In genomic region chr22:46576556-46577351, GRCh38 we compare ENCODE assay signal across 8 cellular contexts. TPM values are rescaled to one million over a fixed set of nuclear protein-coding genes. Genes with fewer than 3 reads are reported as not detected.
DNase-seq lines count a peak whose midpoint lies in the region; ATAC-seq and TF ChIP-seq lines count a peak whose summit lies in the region.

No MANE protein-coding gene starts in this region.

- H3K27ac ChIP-seq in CD8-positive, alpha-beta T cell (ENCODE audit: low read depth, low read length) = no peak overlapping the region
- H3K27ac ChIP-seq in GM23338 (ENCODE audit: low read depth) (no peak overlapping the region), prostate gland (no peak overlapping the region)

- peaks cover 28% of the 10 kb centered on the region for H3K79me2 ChIP-seq in GM23338 (replicated peaks; ENCODE audit: insufficient read depth)

- peaks cover 5% of the 10 kb centered on the region for H3K9me3 Mint-ChIP-seq in CD8-positive, alpha-beta T cell
- H3K9me3 Mint-ChIP-seq in GM23338 = peaks cover 6% of the 10 kb centered on the region
- H3K9me3 Mint-ChIP-seq in activated naive CD4-positive, alpha-beta T cell treated with anti-CD3 and anti-CD28 coated beads for 36 hours = peaks cover 6% of the 10 kb centered on the region

- H3F3A ChIP-seq in GM23338 (replicated peaks; ENCODE audit: low read depth) = no peaks in the 10 kb centered on the region

- no peak for TF ChIP-seq POLR2A in prostate gland (IDR thresholded peaks at IDR 0.05)

- H3K9me3 ChIP-seq in CD8-positive, alpha-beta T cell (ENCODE audit: low read length) = peaks cover 5% of the 10 kb centered on the region
- H3K9me3 ChIP-seq in prostate gland = no peaks in the 10 kb centered on the region

- intact Hi-C loops in CD8-positive, alpha-beta T cell (cut with DNase I, micrococcal nuclease) = loop anchor here (1.0 to 5.0 kb wide), 4 partner anchors 36 to 226 kb away; no protein-coding TSS in a partner anchor
- intact Hi-C loops in activated naive CD4-positive, alpha-beta T cell treated with anti-CD3 and anti-CD28 coated beads for 36 hours (cut with micrococcal nuclease) = loop anchor here (2.0 kb wide), 1 partner anchor 28 kb away; no protein-coding TSS in a partner anchor
- intact Hi-C loops in head of caudate nucleus (cut with DNase I) = no loop called here
- intact Hi-C loops in prostate gland (cut with DNase I) = loop anchor here (5.0 kb wide), 2 partner anchors 76 to 161 kb away; partner anchors contain the start of gene CERK

- peaks cover 21% of the 10 kb centered on the region for H3K4me1 ChIP-seq in CD8-positive, alpha-beta T cell (ENCODE audit: insufficient read depth, low read length)
- H3K4me1 ChIP-seq in GM23338 (ENCODE audit: insufficient read depth) = peaks cover 11% of the 10 kb centered on the region; the same call in 1 of the 2 replicates
- H3K4me1 ChIP-seq in prostate gland (replicated peaks) = no peaks in the 10 kb centered on the region

- TF ChIP-seq CTCF in CD8-positive, alpha-beta T cell (IDR thresholded peaks at IDR 0.05) = no peak
- no peak for TF ChIP-seq CTCF in GM23338 (conservative IDR thresholded peaks at IDR 0.05; ENCODE audit: low read depth in 2 of 2)
- TF ChIP-seq CTCF in prostate gland (IDR thresholded peaks at IDR 0.05) = no peak

- H3K27me3 ChIP-seq in CD8-positive, alpha-beta T cell (ENCODE audit: insufficient read depth, low read length) = no peaks in the 10 kb centered on the region
- H3K27me3 ChIP-seq in GM23338 (ENCODE audit: insufficient read depth) (peaks cover 12% of the 10 kb centered on the region), prostate gland (replicated peaks; ENCODE audit: insufficient read depth) (no peaks in the 10 kb centered on the region)

- peak overlapping the region; percentile 95; the same call in 1 of the 2 replicates for H2AFZ ChIP-seq in GM23338

- peak overlapping the region; percentile 82 for H3K4me2 ChIP-seq in GM23338

- H3K27ac Mint-ChIP-seq in CD8-positive, alpha-beta T cell = peak overlapping the region; percentile 74
- no peak overlapping the region for H3K27ac Mint-ChIP-seq in GM23338
- no peak overlapping the region for H3K27ac Mint-ChIP-seq in activated naive CD4-positive, alpha-beta T cell treated with anti-CD3 and anti-CD28 coated beads for 36 hours

- no peaks in the 10 kb centered on the region for H3K36me3 ChIP-seq in CD8-positive, alpha-beta T cell (ENCODE audit: insufficient read depth, low read length)
- H3K36me3 ChIP-seq in GM23338 (ENCODE audit: insufficient read depth) (no peaks in the 10 kb centered on the region), prostate gland (no peaks in the 10 kb centered on the region)

- 0% methylated on average over 46 of the region's 141 CpGs for WGBS in prostate gland

- H4K20me1 ChIP-seq in GM23338 (replicated peaks; ENCODE audit: insufficient read depth) = 0 out of 2 replicates have a peak, but pooled peaks cover 4% of the 10 kb centered on the region

- H3K4me3 ChIP-seq in CD8-positive, alpha-beta T cell (ENCODE audit: low read depth, low read length) = peak overlapping the region; percentile 58
- H3K4me3 ChIP-seq in GM23338 = peak overlapping the region; percentile 67
- peak overlapping the region; percentile 48 for H3K4me3 ChIP-seq in prostate gland

- no peaks in the 10 kb centered on the region for H3K9me2 ChIP-seq in GM23338 (ENCODE audit: insufficient read depth)

- no peaks in the 10 kb centered on the region for H3K27me3 Mint-ChIP-seq in CD8-positive, alpha-beta T cell (ENCODE audit: low read depth)
- H3K27me3 Mint-ChIP-seq in GM23338 (ENCODE audit: insufficient read depth, low read depth, poor library complexity) = peaks cover 25% of the 10 kb centered on the region
- no peaks in the 10 kb centered on the region for H3K27me3 Mint-ChIP-seq in activated naive CD4-positive, alpha-beta T cell treated with anti-CD3 and anti-CD28 coated beads for 36 hours (ENCODE audit: low read depth)

- H3K4me3 Mint-ChIP-seq in CD8-positive, alpha-beta T cell = peak overlapping the region; percentile 85
- peak overlapping the region; percentile 75 for H3K4me3 Mint-ChIP-seq in GM23338
- H3K4me3 Mint-ChIP-seq in activated naive CD4-positive, alpha-beta T cell treated with anti-CD3 and anti-CD28 coated beads for 36 hours = peak overlapping the region; percentile 76

- CTCF ChIA-PET in CD8-positive, alpha-beta T cell (lab: Charles Lee) = no interaction called here
- CTCF ChIA-PET in activated naive CD4-positive, alpha-beta T cell treated with anti-CD3 and anti-CD28 coated beads for 36 hours (lab: Charles Lee) = interaction anchor here (1.7 kb wide), 1 partner anchor 13 kb away, joined by 9 read pairs; no protein-coding TSS in a partner anchor

- peak; percentile 79 for ATAC-seq in CD8-positive, alpha-beta T cell
- peak; percentile 36 for ATAC-seq in GM23338
- no peak for ATAC-seq in HG03196 (IDR thresholded peaks at IDR 0.05; ENCODE audit: unreplicated experiment)

- POLR2A ChIA-PET in CD8-positive, alpha-beta T cell (lab: Charles Lee) = no interaction called here

- DNase-seq in CD8-positive, alpha-beta T cell = peak; percentile 24 to 77 (median 57)
- peak; percentile 75 for DNase-seq in GM23338 (ENCODE audit: low spot score)
- peak; percentile 56 for DNase-seq in RPMI7951 (ENCODE audit: low read depth)
- DNase-seq in activated naive CD4-positive, alpha-beta T cell treated with anti-CD3 and anti-CD28 coated beads for 36 hours = peak; percentile 28
- peak in 33 of 42 donors; percentile 34 to 77 (median 56) for DNase-seq in head of caudate nucleus
- no peak for DNase-seq in prostate gland (ENCODE audit: low spot score)
- no peak for DNase-seq in NCI-H1694 (lab: John Stamatoyannopoulos, UW)

- peaks cover 38% of the 10 kb centered on the region for H3K4me1 Mint-ChIP-seq in CD8-positive, alpha-beta T cell (ENCODE audit: low read depth)
- peaks cover 49% of the 10 kb centered on the region for H3K4me1 Mint-ChIP-seq in GM23338
- H3K4me1 Mint-ChIP-seq in activated naive CD4-positive, alpha-beta T cell treated with anti-CD3 and anti-CD28 coated beads for 36 hours (ENCODE audit: low read depth) = peaks cover 24% of the 10 kb centered on the region

- H3K36me3 Mint-ChIP-seq in CD8-positive, alpha-beta T cell = no peaks in the 10 kb centered on the region
- peaks cover 4% of the 10 kb centered on the region; the same call in 2 of the 3 replicates for H3K36me3 Mint-ChIP-seq in GM23338 (ENCODE audit: low read depth)
- H3K36me3 Mint-ChIP-seq in activated naive CD4-positive, alpha-beta T cell treated with anti-CD3 and anti-CD28 coated beads for 36 hours (ENCODE audit: low read depth) = no peaks in the 10 kb centered on the region

TF ChIP-seq in GM23338, 12 proteins besides CTCF, POLR2A, EP300 and RAD21 (continues in another document):
- TF ChIP-seq ETS1 (IDR thresholded peaks at IDR 0.05) (no peak), CREB1 (CRISPR knock-in tag; IDR thresholded peaks at IDR 0.05; ENCODE audit: low read depth) (no peak)

RNA-seq across cellular contexts. Expression of gene CELSR1, which starts 39.3 kb away (rescaled TPM):
- 1 to 10 TPM in 1 of 2 experiments, under 1 TPM in 1; 0.92 to 1.0 TPM for total RNA-seq in CD8-positive, alpha-beta T cell
- 20.4 and 21.0 TPM in 2 replicates for total RNA-seq in GM23338 (2014; rRNA removed; shearing (Covaris generic))
- 4.8 and 6.1 TPM in 2 replicates for polyA plus RNA-seq in GM23338 (2016; fragmentation: Nextera tagmentation; extraction: Ambion mirVana)
- total RNA-seq in RPMI7951 (2014; rRNA removed; shearing (Covaris generic)) = 2.1 and 3.0 TPM in 2 replicates
- total RNA-seq in activated naive CD4-positive, alpha-beta T cell treated with anti-CD3 and anti-CD28 coated beads for 36 hours = under 1 TPM; 0.17 to 0.25 TPM
- 10 to 100 TPM; 24.2 to 38.2 TPM for total RNA-seq in prostate gland

RNA-seq across cellular contexts. Expression of gene GRAMD4, which starts 43.4 kb away (rescaled TPM):
- total RNA-seq in CD8-positive, alpha-beta T cell = 1 to 10 TPM; 8.4 to 8.7 TPM
- total RNA-seq in GM23338 (2014; rRNA removed; shearing (Covaris generic)) = 19.7 and 81.8 TPM in 2 replicates
- polyA plus RNA-seq in GM23338 (2016; fragmentation: Nextera tagmentation; extraction: Ambion mirVana) = 2.7 and 3.1 TPM in 2 replicates
- total RNA-seq in RPMI7951 (2014; rRNA removed; shearing (Covaris generic)) = 5.0 and 10.5 TPM in 2 replicates
- 10 to 100 TPM; 34.3 to 35.4 TPM for total RNA-seq in activated naive CD4-positive, alpha-beta T cell treated with anti-CD3 and anti-CD28 coated beads for 36 hours
- 10 to 100 TPM; 12.1 to 20.2 TPM for total RNA-seq in prostate gland

Comparison
In these comparisons a context has a peak if more than half of its experiments do, and no peak if none do; other contexts are left out.
1. DNase-seq: peak in CD8-positive, alpha-beta T cell (7 of 7), GM23338 (single experiment), RPMI7951 (single experiment), activated naive CD4-positive, alpha-beta T cell treated with anti-CD3 and anti-CD28 coated beads for 36 hours (single experiment) and head of caudate nucleus (33 of 42); none in prostate gland (single experiment) and NCI-H1694 (single experiment).
2. Peak in every context shown above with its lines, with median percentiles within 50 percentile points of each other: H3K4me3 ChIP-seq and H3K4me3 Mint-ChIP-seq.